Comparison of ENCODE assay signal across 1 cellular context in genomic region chr6:356828-357251, GRCh38.
TF ChIP-seq lines count a peak whose summit lies in the region.

No MANE protein-coding gene starts in this region.

TF ChIP-seq in GM12878, 131 proteins besides CTCF, POLR2A, EP300 and RAD21 (continued from another document and continues in another):
- TF ChIP-seq, protein P1, sequence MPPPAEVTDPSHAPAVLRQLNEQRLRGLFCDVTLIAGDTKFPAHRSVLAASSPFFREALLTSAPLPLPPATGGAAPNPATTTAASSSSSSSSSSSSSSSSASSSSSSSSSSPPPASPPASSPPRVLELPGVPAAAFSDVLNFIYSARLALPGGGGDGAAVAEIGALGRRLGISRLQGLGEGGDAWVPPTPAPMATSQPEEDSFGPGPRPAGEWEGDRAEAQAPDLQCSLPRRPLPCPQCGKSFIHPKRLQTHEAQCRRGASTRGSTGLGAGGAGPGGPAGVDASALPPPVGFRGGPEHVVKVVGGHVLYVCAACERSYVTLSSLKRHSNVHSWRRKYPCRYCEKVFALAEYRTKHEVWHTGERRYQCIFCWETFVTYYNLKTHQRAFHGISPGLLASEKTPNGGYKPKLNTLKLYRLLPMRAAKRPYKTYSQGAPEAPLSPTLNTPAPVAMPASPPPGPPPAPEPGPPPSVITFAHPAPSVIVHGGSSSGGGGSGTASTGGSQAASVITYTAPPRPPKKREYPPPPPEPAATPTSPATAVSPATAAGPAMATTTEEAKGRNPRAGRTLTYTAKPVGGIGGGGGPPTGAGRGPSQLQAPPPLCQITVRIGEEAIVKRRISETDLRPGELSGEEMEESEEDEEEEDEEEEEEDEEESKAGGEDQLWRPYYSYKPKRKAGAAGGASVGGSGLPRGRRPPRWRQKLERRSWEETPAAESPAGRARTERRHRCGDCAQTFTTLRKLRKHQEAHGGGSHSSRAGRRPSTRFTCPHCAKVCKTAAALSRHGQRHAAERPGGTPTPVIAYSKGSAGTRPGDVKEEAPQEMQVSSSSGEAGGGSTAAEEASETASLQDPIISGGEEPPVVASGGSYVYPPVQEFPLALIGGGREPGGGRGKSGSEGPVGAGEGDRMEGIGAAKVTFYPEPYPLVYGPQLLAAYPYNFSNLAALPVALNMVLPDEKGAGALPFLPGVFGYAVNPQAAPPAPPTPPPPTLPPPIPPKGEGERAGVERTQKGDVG (CRISPR knock-in tag; IDR thresholded peaks at IDR 0.05), result no peak
- TF ChIP-seq IRF4 (IDR thresholded peaks at IDR 0.05; ENCODE audit: low read depth, low read length) (no peak), MEF2A (IDR thresholded peaks at IDR 0.05; ENCODE audit: insufficient read depth, low read depth, low read length) (no peak), PAX5 (IDR thresholded peaks at IDR 0.05; ENCODE audit: borderline replicate concordance, low read depth, low read length) (peak; percentile 29; the same call in 1 of the 2 replicates), YY1 (IDR thresholded peaks at IDR 0.05; ENCODE audit: low read depth, low read length) (peak; percentile 63; the same call in 1 of the 2 replicates), SMAD1 (IDR thresholded peaks at IDR 0.05; ENCODE audit: low read depth, partially characterized antibody) (no peak), SPI1 (IDR thresholded peaks at IDR 0.05; ENCODE audit: borderline replicate concordance, insufficient read depth, low read depth, low read length) (peak; percentile 77), SP1 (IDR thresholded peaks at IDR 0.05; ENCODE audit: low read depth, low read length) (no peak), NBN (IDR thresholded peaks at IDR 0.05) (peak; percentile 68; the same call in 1 of the 2 replicates), RFX5 (IDR thresholded peaks at IDR 0.05; ENCODE audit: low read depth, low read length) (no peak; the same call in 1 of the 2 replicates), MXI1 (IDR thresholded peaks at IDR 0.05; ENCODE audit: low read depth, low read length) (no peak; the same call in none of the 2 replicates), CBFB (IDR thresholded peaks at IDR 0.05; ENCODE audit: low read depth) (no peak), ZBTB40 (IDR thresholded peaks at IDR 0.05; ENCODE audit: borderline replicate concordance) (no peak), PML (IDR thresholded peaks at IDR 0.05; ENCODE audit: low read length) (no peak), BHLHE40 (IDR thresholded peaks at IDR 0.05; ENCODE audit: borderline replicate concordance in 1 of 2, low read depth in 2 of 2, low read length in 1 of 2) (peak; percentile 89 to 92), FOXM1 (IDR thresholded peaks at IDR 0.05; ENCODE audit: low read depth, low read length) (no peak), MEF2B (IDR thresholded peaks at IDR 0.05; ENCODE audit: partially characterized antibody, poor library complexity, severe bottlenecking) (no peak), TARDBP (IDR thresholded peaks at IDR 0.05; ENCODE audit: borderline replicate concordance) (no peak), WRNIP1 (IDR thresholded peaks at IDR 0.05; ENCODE audit: borderline replicate concordance, low read depth, low read length) (no peak), GABPA (IDR thresholded peaks at IDR 0.05; ENCODE audit: low read depth) (no peak), MTA2 (IDR thresholded peaks at IDR 0.05; ENCODE audit: low read depth) (peak; percentile 28; the same call in 1 of the 2 replicates), TBL1XR1 (IDR thresholded peaks at IDR 0.05; ENCODE audit: low read depth, low read length) (no peak), BCLAF1 (IDR thresholded peaks at IDR 0.05) (no peak), ZBED1 (IDR thresholded peaks at IDR 0.05; ENCODE audit: borderline replicate concordance) (no peak; the same call in 1 of the 2 replicates), ESRRA (IDR thresholded peaks at IDR 0.05; ENCODE audit: low read length) (no peak), STAT3 (IDR thresholded peaks at IDR 0.05; ENCODE audit: low read depth, low read length) (no peak), FOXK2 (IDR thresholded peaks at IDR 0.05) (no peak), RELA (IDR thresholded peaks at IDR 0.05; ENCODE audit: borderline replicate concordance, partially characterized antibody) (no peak), RELB (IDR thresholded peaks at IDR 0.05; ENCODE audit: low read depth) (peak; percentile 48; the same call in 1 of the 2 replicates), DPF2 (IDR thresholded peaks at IDR 0.05) (no peak), SIX5 (IDR thresholded peaks at IDR 0.05; ENCODE audit: low read depth, low read length, severe bottlenecking) (peak; percentile 11), JUND (IDR thresholded peaks at IDR 0.05; ENCODE audit: low read depth, low read length) (no peak), YBX1 (IDR thresholded peaks at IDR 0.05) (no peak), TAF1 (IDR thresholded peaks at IDR 0.05; ENCODE audit: borderline replicate concordance, low read depth, low read length) (0 out of 2 replicates have a peak, but pooled peaks have one; percentile 12), RCOR1 (conservative IDR thresholded peaks at IDR 0.05; ENCODE audit: low read depth, low read length) (no peak), LARP7 (IDR thresholded peaks at IDR 0.05) (no peak), MLLT1 (IDR thresholded peaks at IDR 0.05) (peak; percentile 41; the same call in 1 of the 2 replicates), CBX3 (IDR thresholded peaks at IDR 0.05; ENCODE audit: borderline replicate concordance, low read depth) (no peak), BACH1 (IDR thresholded peaks at IDR 0.05; ENCODE audit: borderline replicate concordance) (peak; percentile 30; the same call in 1 of the 2 replicates), CHD4 (IDR thresholded peaks at IDR 0.05) (no peak), USF1 (IDR thresholded peaks at IDR 0.05; ENCODE audit: borderline replicate concordance, extremely low read length, insufficient read depth, low read depth, low read length) (no peak)
- TF ChIP-seq, protein P2, sequence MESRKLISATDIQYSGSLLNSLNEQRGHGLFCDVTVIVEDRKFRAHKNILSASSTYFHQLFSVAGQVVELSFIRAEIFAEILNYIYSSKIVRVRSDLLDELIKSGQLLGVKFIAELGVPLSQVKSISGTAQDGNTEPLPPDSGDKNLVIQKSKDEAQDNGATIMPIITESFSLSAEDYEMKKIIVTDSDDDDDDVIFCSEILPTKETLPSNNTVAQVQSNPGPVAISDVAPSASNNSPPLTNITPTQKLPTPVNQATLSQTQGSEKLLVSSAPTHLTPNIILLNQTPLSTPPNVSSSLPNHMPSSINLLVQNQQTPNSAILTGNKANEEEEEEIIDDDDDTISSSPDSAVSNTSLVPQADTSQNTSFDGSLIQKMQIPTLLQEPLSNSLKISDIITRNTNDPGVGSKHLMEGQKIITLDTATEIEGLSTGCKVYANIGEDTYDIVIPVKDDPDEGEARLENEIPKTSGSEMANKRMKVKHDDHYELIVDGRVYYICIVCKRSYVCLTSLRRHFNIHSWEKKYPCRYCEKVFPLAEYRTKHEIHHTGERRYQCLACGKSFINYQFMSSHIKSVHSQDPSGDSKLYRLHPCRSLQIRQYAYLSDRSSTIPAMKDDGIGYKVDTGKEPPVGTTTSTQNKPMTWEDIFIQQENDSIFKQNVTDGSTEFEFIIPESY (IDR thresholded peaks at IDR 0.05), result no peak
- TF ChIP-seq, protein P3, sequence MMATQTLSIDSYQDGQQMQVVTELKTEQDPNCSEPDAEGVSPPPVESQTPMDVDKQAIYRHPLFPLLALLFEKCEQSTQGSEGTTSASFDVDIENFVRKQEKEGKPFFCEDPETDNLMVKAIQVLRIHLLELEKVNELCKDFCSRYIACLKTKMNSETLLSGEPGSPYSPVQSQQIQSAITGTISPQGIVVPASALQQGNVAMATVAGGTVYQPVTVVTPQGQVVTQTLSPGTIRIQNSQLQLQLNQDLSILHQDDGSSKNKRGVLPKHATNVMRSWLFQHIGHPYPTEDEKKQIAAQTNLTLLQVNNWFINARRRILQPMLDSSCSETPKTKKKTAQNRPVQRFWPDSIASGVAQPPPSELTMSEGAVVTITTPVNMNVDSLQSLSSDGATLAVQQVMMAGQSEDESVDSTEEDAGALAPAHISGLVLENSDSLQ (IDR thresholded peaks at IDR 0.05), result peak; percentile 94
- TF ChIP-seq, protein P4, sequence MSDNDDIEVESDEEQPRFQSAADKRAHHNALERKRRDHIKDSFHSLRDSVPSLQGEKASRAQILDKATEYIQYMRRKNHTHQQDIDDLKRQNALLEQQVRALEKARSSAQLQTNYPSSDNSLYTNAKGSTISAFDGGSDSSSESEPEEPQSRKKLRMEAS (IDR thresholded peaks at IDR 0.05; ENCODE audit: low read depth, low read length), result peak; percentile 41
- TF ChIP-seq, protein P5, sequence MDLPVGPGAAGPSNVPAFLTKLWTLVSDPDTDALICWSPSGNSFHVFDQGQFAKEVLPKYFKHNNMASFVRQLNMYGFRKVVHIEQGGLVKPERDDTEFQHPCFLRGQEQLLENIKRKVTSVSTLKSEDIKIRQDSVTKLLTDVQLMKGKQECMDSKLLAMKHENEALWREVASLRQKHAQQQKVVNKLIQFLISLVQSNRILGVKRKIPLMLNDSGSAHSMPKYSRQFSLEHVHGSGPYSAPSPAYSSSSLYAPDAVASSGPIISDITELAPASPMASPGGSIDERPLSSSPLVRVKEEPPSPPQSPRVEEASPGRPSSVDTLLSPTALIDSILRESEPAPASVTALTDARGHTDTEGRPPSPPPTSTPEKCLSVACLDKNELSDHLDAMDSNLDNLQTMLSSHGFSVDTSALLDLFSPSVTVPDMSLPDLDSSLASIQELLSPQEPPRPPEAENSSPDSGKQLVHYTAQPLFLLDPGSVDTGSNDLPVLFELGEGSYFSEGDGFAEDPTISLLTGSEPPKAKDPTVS (IDR thresholded peaks at IDR 0.05; ENCODE audit: low read depth, low read length), result no peak
